7 cellular contexts compared by ENCODE assay signal in genomic region chr2:183040604-183041003, GRCh38.
"Had no signal": no experiment of that assay in that cellular context is flagged by ENCODE, and none has a peak within 500 bp of the region (broad histone marks: within the 10 kb centered on the region; RNA-seq: fewer than 3 reads in every experiment).

No MANE protein-coding gene starts in this region.

- FAIRE-seq: G401.6, GM12891, GM12892, GM18507, GM19239 had no signal

- DNase-seq: GDM1, GF-D8 had no signal
